In genomic region chr11:46373787-46374740, GRCh38 we compare ENCODE assay signal across 25 cellular contexts. TPM values are rescaled to one million over a fixed set of nuclear protein-coding genes. Genes with fewer than 3 reads are reported as not detected.
"Had no signal": no experiment of that assay in that cellular context is flagged by ENCODE, and none has a peak within 500 bp of the region (broad histone marks: within the 10 kb centered on the region; RNA-seq: fewer than 3 reads in every experiment).

No MANE protein-coding gene starts in this region.

- DNase-seq: activated B cell treated with CpG ODN at 0.5 μM for 24 hours; activated CD4-positive, alpha-beta memory T cell treated with anti-CD3 and anti-CD28 coated beads, Interleukin-2, amount 10 ng/mL, durations not matched to agents 7 days and 5 days; activated CD4-positive, alpha-beta T cell treated with anti-CD3 and anti-CD28 coated beads for 1 hour; activated CD4-positive, alpha-beta T cell treated with anti-CD3 and anti-CD28 coated beads, Interleukin-2, amount 10 ng/mL, durations not matched to agents 24 days and 14 days; activated gamma-delta T cell treated with Interleukin-2 at 50 U/mL for 16 hours; activated naive CD4-positive, alpha-beta T cell treated with anti-CD3 and anti-CD28 coated beads, Interleukin-2, amount 10 ng/mL, durations not matched to agents 7 days and 5 days; activated naive CD8-positive, alpha-beta T cell treated with anti-CD3 and anti-CD28 coated beads for 36 hours; activated T-cell treated with anti-CD3 and anti-CD28 coated beads for 4 hours; activated T-cell treated with anti-CD3 and anti-CD28 coated beads, Interleukin-2, amount 50 U/mL, for 48 hours; brain microvascular endothelial cell; MM.1S; NCI-H1105 treated with DMSO at 0.1 percent for 48 hours; NCI-H1436 treated with DMSO at 0.1 percent for 48 hours; NCI-H187; NCI-H2081; NCI-H510A treated with DMSO at 0.1 percent for 48 hours; NCI-H69; NK-92 treated with Interleukin-12 subunit alpha and Interleukin-12 subunit beta, amount 100 ng/mL, for 24 hours; Peyer's patch; SHP77; T-helper 17 cell; T-helper 9 cell had no signal

- H3K4me1 ChIP-seq: Peyer's patch had no signal

- H3K27ac ChIP-seq: brain microvascular endothelial cell, cardiac muscle cell, Peyer's patch had no signal

- H3K9me3 ChIP-seq: Peyer's patch had no signal

- ATAC-seq: activated T-helper 17 cell treated with anti-CD3 and anti-CD28 coated beads, Interleukin-2, amount 50 U/mL, for 72 hours; T-helper 17 cell had no signal

- H3K27me3 ChIP-seq: brain microvascular endothelial cell, cardiac muscle cell, Peyer's patch had no signal

- H3K4me3 ChIP-seq: cardiac muscle cell, Peyer's patch had no signal

RNA-seq across cellular contexts. Expression of gene CHRM4, which starts 17.5 kb away (rescaled TPM):
- total RNA-seq: activated CD8-positive, alpha-beta memory T cell treated with anti-CD3 and anti-CD28 coated beads for 36 hours had no signal
- polyA plus RNA-seq: cardiac muscle cell had no signal
